ENCODE assay signal across 14 cellular contexts in the genomic region with DNA sequence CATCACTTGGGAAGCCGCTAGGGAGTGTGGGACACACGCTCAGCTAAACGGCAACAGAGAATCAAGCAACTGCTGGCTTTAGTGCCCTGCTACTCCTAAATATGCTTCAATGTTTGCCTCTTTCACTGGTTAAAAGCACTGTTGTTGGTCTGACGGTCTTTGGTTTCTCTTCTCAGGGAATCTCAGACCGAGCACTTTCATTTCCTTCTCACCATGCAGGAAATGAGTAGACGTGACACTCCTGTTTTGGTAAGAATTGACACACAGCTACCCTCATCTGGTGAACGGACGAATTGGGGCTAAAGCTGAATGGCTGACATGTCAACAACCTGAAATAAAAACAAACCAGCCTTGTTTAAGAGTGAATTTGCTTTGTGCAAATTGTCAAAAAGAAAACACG. TPM values are rescaled to one million over a fixed set of nuclear protein-coding genes. Genes with fewer than 3 reads are reported as not detected.
DNase-seq lines count a peak whose midpoint lies in the region; ATAC-seq and TF ChIP-seq lines count a peak whose summit lies in the region.
"Had no signal": no experiment of that assay in that cellular context is flagged by ENCODE, and none has a peak within 500 bp of the region (broad histone marks: within the 10 kb centered on the region; RNA-seq: fewer than 3 reads in every experiment).

No MANE protein-coding gene starts in this region.

- peaks cover 2% of the 10 kb centered on the region for H3K36me3 Mint-ChIP-seq in activated CD8-positive, alpha-beta T cell treated with anti-CD3 and anti-CD28 coated beads, Interleukin-2, amount 10 ng/mL, durations not matched to agents 7 days and 5 days (ENCODE audit: low read depth)
- H3K36me3 Mint-ChIP-seq in mesothelial cell of epicardium, result no peaks in the 10 kb centered on the region
- no peaks in the 10 kb centered on the region for H3K36me3 Mint-ChIP-seq in immature natural killer cell
- H3K36me3 Mint-ChIP-seq: CD4-positive, alpha-beta memory T cell had no signal

- H3K4me3 ChIP-seq in left ventricle myocardium inferior, result peak overlapping the region; percentile 25
- peak overlapping the region; percentile 10 to 31 for H3K4me3 ChIP-seq in vagina

- no peak overlapping the region for H3K4me3 Mint-ChIP-seq in activated CD8-positive, alpha-beta T cell treated with anti-CD3 and anti-CD28 coated beads, Interleukin-2, amount 10 ng/mL, durations not matched to agents 7 days and 5 days
- H3K4me3 Mint-ChIP-seq in mesothelial cell of epicardium (no peak overlapping the region), immature natural killer cell (no peak overlapping the region)
- H3K4me3 Mint-ChIP-seq: CD4-positive, alpha-beta memory T cell; nephron had no signal

- TF ChIP-seq POLR2A in vagina (IDR thresholded peaks at IDR 0.05), result no peak

- CTCF ChIA-PET in activated CD8-positive, alpha-beta T cell treated with anti-CD3 and anti-CD28 coated beads, Interleukin-2, amount 10 ng/mL, durations not matched to agents 7 days and 5 days (lab: Charles Lee), result interaction anchor here (0.7 to 1.9 kb wide), 9 partner anchors 9 to 247 kb away, joined by 3 to 8 read pairs (median 4); no protein-coding TSS in a partner anchor

- H3K4me1 ChIP-seq in left ventricle myocardium inferior (no peaks in the 10 kb centered on the region), vagina (no peaks in the 10 kb centered on the region)

- H3K4me1 Mint-ChIP-seq in activated CD8-positive, alpha-beta T cell treated with anti-CD3 and anti-CD28 coated beads, Interleukin-2, amount 10 ng/mL, durations not matched to agents 7 days and 5 days (ENCODE audit: low read depth), result peaks cover 8% of the 10 kb centered on the region
- no peaks in the 10 kb centered on the region for H3K4me1 Mint-ChIP-seq in mesothelial cell of epicardium
- H3K4me1 Mint-ChIP-seq in immature natural killer cell, result no peaks in the 10 kb centered on the region
- H3K4me1 Mint-ChIP-seq: CD4-positive, alpha-beta memory T cell; nephron had no signal

- DNase-seq in left ventricle myocardium inferior (no peak), left ventricle myocardium superior (no peak), mesothelial cell of epicardium (ENCODE audit: low spot score in 2 of 2, unreplicated experiment in 2 of 2) (no peak), vagina (ENCODE audit: extremely low spot score in 2 of 2) (peak in 1 of 2 donors; percentile 14), immature natural killer cell (no peak)
- DNase-seq in activated CD8-positive, alpha-beta T cell treated with anti-CD3 and anti-CD28 coated beads, Interleukin-2, amount 10 ng/mL, durations not matched to agents 7 days and 5 days, result peak; percentile 29
- DNase-seq: CD4-positive, alpha-beta memory T cell; esophagus squamous epithelium; NCI-H1092 treated with DMSO at 0.1 percent for 48 hours; NCI-H510A treated with DMSO at 0.1 percent for 48 hours; stimulated activated CD4-positive, alpha-beta T cell treated with anti-CD3 and anti-CD28 coated beads, Interleukin-15, amount 100 ng/mL, for 24 hours had no signal

- intact Hi-C loops in left ventricle myocardium inferior (cut with micrococcal nuclease) (no loop called here), left ventricle myocardium superior (cut with micrococcal nuclease) (no loop called here), vagina (cut with DNase I) (no loop called here)

- H3K27ac Mint-ChIP-seq in activated CD8-positive, alpha-beta T cell treated with anti-CD3 and anti-CD28 coated beads, Interleukin-2, amount 10 ng/mL, durations not matched to agents 7 days and 5 days, result peak overlapping the region; percentile 61
- H3K27ac Mint-ChIP-seq in mesothelial cell of epicardium (peak overlapping the region; percentile 25), immature natural killer cell (no peak overlapping the region)
- H3K27ac Mint-ChIP-seq: CD4-positive, alpha-beta memory T cell; nephron had no signal

- ATAC-seq in left ventricle myocardium superior (no peak), GM19023 (IDR thresholded peaks at IDR 0.05; ENCODE audit: unreplicated experiment) (no peak), HG02642 (IDR thresholded peaks at IDR 0.05; ENCODE audit: poor library complexity, unreplicated experiment) (no peak)
- no peak for ATAC-seq in activated CD8-positive, alpha-beta T cell treated with anti-CD3 and anti-CD28 coated beads, Interleukin-2, amount 10 ng/mL, durations not matched to agents 7 days and 5 days

- peaks cover 7% of the 10 kb centered on the region for H3K9me3 ChIP-seq in left ventricle myocardium inferior (replicated peaks)
- H3K9me3 ChIP-seq in vagina, result no peaks in the 10 kb centered on the region

- H3K36me3 ChIP-seq in left ventricle myocardium inferior (no peaks in the 10 kb centered on the region), vagina (no peaks in the 10 kb centered on the region)
- H3K36me3 ChIP-seq: esophagus squamous epithelium had no signal

- H3K9me3 Mint-ChIP-seq in activated CD8-positive, alpha-beta T cell treated with anti-CD3 and anti-CD28 coated beads, Interleukin-2, amount 10 ng/mL, durations not matched to agents 7 days and 5 days (ENCODE audit: insufficient read depth), result no peaks in the 10 kb centered on the region
- H3K9me3 Mint-ChIP-seq in mesothelial cell of epicardium, result peaks cover 14% of the 10 kb centered on the region
- peaks cover 0 to 2% (median 0%) of the 10 kb centered on the region in 6 donors for H3K9me3 Mint-ChIP-seq in immature natural killer cell

- H3K27me3 ChIP-seq in left ventricle myocardium inferior (ENCODE audit: low read depth) (peaks cover 44% of the 10 kb centered on the region), vagina (no peaks in the 10 kb centered on the region)
- H3K27me3 ChIP-seq: esophagus squamous epithelium had no signal

- no peaks in the 10 kb centered on the region for H3K27me3 Mint-ChIP-seq in activated CD8-positive, alpha-beta T cell treated with anti-CD3 and anti-CD28 coated beads, Interleukin-2, amount 10 ng/mL, durations not matched to agents 7 days and 5 days (ENCODE audit: low read depth)
- H3K27me3 Mint-ChIP-seq in mesothelial cell of epicardium (ENCODE audit: low read depth), result peaks cover 26% of the 10 kb centered on the region
- peaks cover 0 to 6% (median 0%) of the 10 kb centered on the region in 3 donors for H3K27me3 Mint-ChIP-seq in immature natural killer cell (ENCODE audit: low read depth in 3 of 3)

- H3K27ac ChIP-seq in left ventricle myocardium inferior (replicated peaks) (no peak overlapping the region), vagina (peak overlapping the region; percentile 33)

- TF ChIP-seq CTCF in left ventricle myocardium inferior (IDR thresholded peaks at IDR 0.05; ENCODE audit: borderline replicate concordance) (no peak), mesothelial cell of epicardium (IDR thresholded peaks at IDR 0.05; ENCODE audit: unreplicated experiment) (no peak), vagina (IDR thresholded peaks at IDR 0.05) (no peak)

- POLR2A ChIA-PET in activated CD8-positive, alpha-beta T cell treated with anti-CD3 and anti-CD28 coated beads, Interleukin-2, amount 10 ng/mL, durations not matched to agents 7 days and 5 days (lab: Charles Lee), result no interaction called here

RNA-seq across cellular contexts. Expression of gene PIWIL1, which starts 57.5 kb away (rescaled TPM):
- total RNA-seq in left ventricle myocardium inferior (not detected), left ventricle myocardium superior (not detected), mesothelial cell of epicardium (not detected in 3 replicates), vagina (not detected)
- total RNA-seq in activated CD8-positive, alpha-beta T cell treated with anti-CD3 and anti-CD28 coated beads, Interleukin-2, amount 10 ng/mL, durations not matched to agents 7 days and 5 days, result not detected
- not detected for polyA plus RNA-seq in immature natural killer cell
- total RNA-seq: CD4-positive, alpha-beta memory T cell had no signal
- polyA plus RNA-seq: CD4-positive, alpha-beta memory T cell had no signal

Comparison
In these comparisons a context has a peak if more than half of its experiments do, and no peak if none do; other contexts are left out.
1. H3K27ac Mint-ChIP-seq: peak in activated CD8-positive, alpha-beta T cell treated with anti-CD3 and anti-CD28 coated beads, Interleukin-2, amount 10 ng/mL, durations not matched to agents 7 days and 5 days (single experiment) and mesothelial cell of epicardium (single experiment); none in immature natural killer cell (0 of 6).